8 cellular contexts compared by ENCODE assay signal in genomic region chr14:21308479-21309237, GRCh38. TPM values are rescaled to one million over a fixed set of nuclear protein-coding genes. Genes with fewer than 3 reads are reported as not detected.
DNase-seq lines count a peak whose midpoint lies in the region; ATAC-seq and TF ChIP-seq lines count a peak whose summit lies in the region.

No MANE protein-coding gene starts in this region.

- H3K9ac ChIP-seq in HUES6 (ENCODE audit: low read length) = peak overlapping the region; percentile 96

- no peak for TF ChIP-seq CTCF in heart right ventricle (IDR thresholded peaks at IDR 0.05)
- TF ChIP-seq CTCF in progenitor cell of endocrine pancreas (IDR thresholded peaks at IDR 0.05; ENCODE audit: unreplicated experiment) = no peak

- H3K27me3 Mint-ChIP-seq in activated naive CD8-positive, alpha-beta T cell treated with anti-CD3 and anti-CD28 coated beads, Interleukin-2, amount 50 U/mL, for 24 hours = no peaks in the 10 kb centered on the region
- no peaks in the 10 kb centered on the region for H3K27me3 Mint-ChIP-seq in progenitor cell of endocrine pancreas

- TF ChIP-seq POLR2A in Raji (IDR thresholded peaks at IDR 0.05; ENCODE audit: insufficient read depth, low read depth, low read length) = peak; percentile 99

- no peaks in the 10 kb centered on the region for H3K36me3 Mint-ChIP-seq in activated naive CD8-positive, alpha-beta T cell treated with anti-CD3 and anti-CD28 coated beads, Interleukin-2, amount 50 U/mL, for 24 hours (ENCODE audit: low read depth)
- no peaks in the 10 kb centered on the region for H3K36me3 Mint-ChIP-seq in progenitor cell of endocrine pancreas (ENCODE audit: insufficient read depth)

- ATAC-seq in GM21367 (IDR thresholded peaks at IDR 0.05; ENCODE audit: unreplicated experiment) (peak; percentile 88), heart right ventricle (peak; percentile 88 to 94 (median 91))
- peak; percentile 94 for ATAC-seq in activated naive CD8-positive, alpha-beta T cell treated with anti-CD3 and anti-CD28 coated beads, Interleukin-2, amount 50 U/mL, for 24 hours

- H3K9me3 Mint-ChIP-seq in activated naive CD8-positive, alpha-beta T cell treated with anti-CD3 and anti-CD28 coated beads, Interleukin-2, amount 50 U/mL, for 24 hours = no peaks in the 10 kb centered on the region
- H3K9me3 Mint-ChIP-seq in progenitor cell of endocrine pancreas (ENCODE audit: low read depth) = no peaks in the 10 kb centered on the region

- 3 to 4% methylated on average over 16 of the region's 16 CpGs for WGBS in heart right ventricle, 2 donors

- H3K27ac Mint-ChIP-seq in activated naive CD8-positive, alpha-beta T cell treated with anti-CD3 and anti-CD28 coated beads, Interleukin-2, amount 50 U/mL, for 24 hours = peak overlapping the region; percentile 87
- peak overlapping the region; percentile 96 for H3K27ac Mint-ChIP-seq in progenitor cell of endocrine pancreas

- intact Hi-C loops in heart right ventricle (cut with DNase I) = loop anchor here in 1 of 10 donors (5.0 kb wide), 1 partner anchor 41 kb away; the partner anchor contains the start of gene HNRNPC

- H3K4me3 Mint-ChIP-seq in activated naive CD8-positive, alpha-beta T cell treated with anti-CD3 and anti-CD28 coated beads, Interleukin-2, amount 50 U/mL, for 24 hours = peak overlapping the region; percentile 80
- H3K4me3 Mint-ChIP-seq in progenitor cell of endocrine pancreas (ENCODE audit: low read depth) = peak overlapping the region; percentile 75

- no peaks in the 10 kb centered on the region for H3K9me3 ChIP-seq in HUES6 (ENCODE audit: control insufficient read depth, insufficient read depth, low read depth, low read length)
- no peaks in the 10 kb centered on the region for H3K9me3 ChIP-seq in heart right ventricle

- peaks cover 23% of the 10 kb centered on the region for H3K4me1 Mint-ChIP-seq in activated naive CD8-positive, alpha-beta T cell treated with anti-CD3 and anti-CD28 coated beads, Interleukin-2, amount 50 U/mL, for 24 hours
- peaks cover 22% of the 10 kb centered on the region for H3K4me1 Mint-ChIP-seq in progenitor cell of endocrine pancreas (ENCODE audit: low read depth)

- peak; percentile 54 for DNase-seq in CMK (ENCODE audit: low read depth)
- DNase-seq in activated naive CD8-positive, alpha-beta T cell treated with anti-CD3 and anti-CD28 coated beads, Interleukin-2, amount 50 U/mL, for 24 hours = peak; percentile 79
- peak; percentile 29 to 71 for DNase-seq in heart right ventricle
- DNase-seq in progenitor cell of endocrine pancreas (ENCODE audit: low spot score, unreplicated experiment) = peak; percentile 67
- DNase-seq in ureter (ENCODE audit: low spot score) = peak; percentile 89

- H3K27me3 ChIP-seq in HUES6 (ENCODE audit: control insufficient read depth, insufficient read depth, low read length) = no peaks in the 10 kb centered on the region
- H3K27me3 ChIP-seq in heart right ventricle = peaks cover 0 to 8% (median 0%) of the 10 kb centered on the region in 7 donors

- H3K36me3 ChIP-seq in HUES6 (ENCODE audit: control insufficient read depth, insufficient read depth, low read length) (no peaks in the 10 kb centered on the region), heart right ventricle (no peaks in the 10 kb centered on the region)

- H3K27ac ChIP-seq in HUES6 (ENCODE audit: low read depth, low read length) = peak overlapping the region; percentile 96
- H3K27ac ChIP-seq in heart right ventricle = peak overlapping the region in 9 of 10 donors; percentile 36 to 85 (median 69)

- H3K4me1 ChIP-seq in HUES6 (ENCODE audit: control insufficient read depth, insufficient read depth, low read length) (peaks cover 20% of the 10 kb centered on the region), heart right ventricle (peaks cover 0 to 17% (median 0%) of the 10 kb centered on the region in 9 donors)

- H3K4me3 ChIP-seq in HUES6 (ENCODE audit: low read depth, low read length) (peak overlapping the region; percentile 68), heart right ventricle (peak overlapping the region in 9 of 10 donors; percentile 12 to 50 (median 45))

RNA-seq across cellular contexts. Expression of gene RPGRIP1, which starts 28.8 kb away (rescaled TPM):
- total RNA-seq in heart right ventricle = under 1 TPM in 9 of 10 donors, not detected in 1; 0.12 to 0.85 (median 0.34) TPM
- under 1 TPM; 0.19 to 0.73 TPM for polyA plus RNA-seq in heart right ventricle
- total RNA-seq in progenitor cell of endocrine pancreas = 0.19 and 0.58 TPM in 2 replicates
- 0.49 TPM for total RNA-seq in ureter

RNA-seq across cellular contexts. Expression of gene HNRNPC, which starts 39.4 kb away (rescaled TPM):
- total RNA-seq in heart right ventricle (100 to 1,000 TPM; 227 to 300 (median 259) TPM), progenitor cell of endocrine pancreas (676 and 690 TPM in 2 replicates), ureter (591 TPM)
- 100 to 1,000 TPM; 320 to 358 TPM for polyA plus RNA-seq in heart right ventricle

Comparison
In these comparisons a context has a peak if more than half of its experiments do, and no peak if none do; other contexts are left out.
1. Peak in every context shown above with its lines: DNase-seq, ATAC-seq, H3K4me3 ChIP-seq and H3K27ac ChIP-seq.